ENCODE assay signal across 8 cellular contexts in the genomic region with DNA sequence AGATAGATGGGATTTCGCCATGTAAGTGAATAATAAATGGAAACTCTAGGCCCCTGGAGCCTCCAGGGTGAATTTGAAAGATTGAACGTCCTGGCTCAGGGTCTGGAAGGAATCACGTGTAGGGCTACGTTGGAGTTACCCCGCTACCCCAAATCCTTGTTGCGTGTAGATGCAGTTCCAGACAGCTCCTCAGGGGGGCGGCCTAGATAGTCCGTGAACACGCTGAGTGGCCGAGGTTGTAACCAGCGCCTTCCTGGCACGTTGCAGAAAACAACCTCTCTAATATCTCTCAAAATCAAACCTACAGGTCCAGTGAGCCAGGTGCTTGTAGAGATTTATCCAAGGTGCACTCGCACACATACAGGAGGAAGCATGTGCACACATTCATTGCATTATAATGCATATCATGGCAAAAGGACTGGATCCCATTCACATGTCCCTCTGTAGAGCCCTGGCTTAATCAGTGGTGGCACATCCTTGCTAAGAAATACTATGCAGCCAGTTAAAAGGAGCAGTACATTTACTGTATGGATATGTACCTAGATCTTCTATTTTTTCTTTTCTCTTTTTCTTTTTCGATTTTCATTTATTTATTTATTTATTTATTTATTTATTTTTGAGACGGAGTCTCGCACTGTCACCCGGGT. TPM values are rescaled to one million over a fixed set of nuclear protein-coding genes. Genes with fewer than 3 reads are reported as not detected.
DNase-seq lines count a peak whose midpoint lies in the region; ATAC-seq, FAIRE-seq and TF ChIP-seq lines count a peak whose summit lies in the region.

No MANE protein-coding gene starts in this region.

- ATAC-seq in psoas muscle (no peak), aorta (ENCODE audit: low FRiP score) (peak; percentile 53), GM18502 (IDR thresholded peaks at IDR 0.05; ENCODE audit: poor library complexity, unreplicated experiment) (no peak)

- DNase-seq in AG08395 (ENCODE audit: low spot score) = peak; percentile 65
- DNase-seq in H54 (ENCODE audit: insufficient read length, low spot score) = peak; percentile 67
- peak; percentile 40 for DNase-seq in SHP77 treated with DMSO at 0.1 percent for 48 hours (lab: John Stamatoyannopoulos, UW)
- peak; percentile 73 for DNase-seq in activated effector memory CD4-positive, alpha-beta T cell treated with Interleukin-2 at 50 U/mL for 16 hours
- DNase-seq in head of caudate nucleus = peak; percentile 50 to 92 (median 77)
- peak; percentile 75 to 88 for DNase-seq in psoas muscle
- DNase-seq in aorta = peak; percentile 85 to 92

- no peak overlapping the region for H3K4me3 ChIP-seq in psoas muscle
- H3K4me3 ChIP-seq in aorta (ENCODE audit: low read length in 2 of 2) = no peak overlapping the region

- intact Hi-C loops in head of caudate nucleus (cut with DNase I) = no loop called here
- intact Hi-C loops in psoas muscle (cut with DNase I) = loop anchor here in 1 of 2 donors (5.0 kb wide), 1 partner anchor 37 kb away; a partner anchor contains a TSS
- intact Hi-C loops in aorta (cut with DNase I) = no loop called here

- TF ChIP-seq CTCF in psoas muscle (IDR thresholded peaks at IDR 0.05) = peak; percentile 74

- H3K9me3 ChIP-seq in psoas muscle (no peaks in the 10 kb centered on the region), aorta (ENCODE audit: control insufficient read depth, low read length) (no peaks in the 10 kb centered on the region)

- H3K36me3 ChIP-seq in psoas muscle (ENCODE audit: insufficient read depth in 1 of 2, low read depth in 1 of 2) = no peaks in the 10 kb centered on the region
- no peaks in the 10 kb centered on the region for H3K36me3 ChIP-seq in aorta (ENCODE audit: control insufficient read depth in 1 of 2, insufficient read depth in 2 of 2, low read length in 1 of 2)

- no peak for FAIRE-seq in H54 (lab: Jason Lieb, UNC)

- no peak for TF ChIP-seq POLR2A in H54 (IDR thresholded peaks at IDR 0.05; ENCODE audit: low read depth, low read length)

- no peak overlapping the region for H3K27ac ChIP-seq in psoas muscle
- no peak overlapping the region for H3K27ac ChIP-seq in aorta (ENCODE audit: low read depth in 1 of 2, low read length in 2 of 2)

- H3K27me3 ChIP-seq in psoas muscle (ENCODE audit: insufficient read depth in 3 of 3, low read length in 2 of 3) (peaks cover 0 to 14% (median 0%) of the 10 kb centered on the region in 3 donors), aorta (ENCODE audit: control insufficient read depth in 1 of 2, insufficient read depth in 2 of 2, low read length in 1 of 2) (no peaks in the 10 kb centered on the region)

- H3K4me1 ChIP-seq in psoas muscle (peaks cover 5% of the 10 kb centered on the region), aorta (ENCODE audit: control insufficient read depth in 1 of 2, insufficient read depth in 2 of 2, low read length in 2 of 2) (no peaks in the 10 kb centered on the region)

- 32 to 34% (median 34%) methylated on average over 17 of the region's 17 CpGs for WGBS in psoas muscle, 3 donors
- WGBS in aorta, 2 donors = 30 to 31% methylated on average over 17 of the region's 17 CpGs

RNA-seq across cellular contexts. Expression of a gene that starts 2.5 kb away (rescaled TPM):
- 100 to 1,000 TPM; 109 to 208 (median 169) TPM for total RNA-seq in psoas muscle
- polyA plus RNA-seq in psoas muscle = 100 to 1,000 TPM; 154 to 242 (median 205) TPM
- 10 to 100 TPM; 43.6 to 62.8 TPM for total RNA-seq in aorta
- 10 to 100 TPM; 30.9 to 56.2 TPM for polyA plus RNA-seq in aorta

RNA-seq across cellular contexts. Expression of a gene that starts 11.5 kb away (rescaled TPM):
- total RNA-seq in psoas muscle (under 1 TPM; 0.15 to 0.30 (median 0.17) TPM), aorta (under 1 TPM; 0.39 to 0.99 TPM)
- polyA plus RNA-seq in psoas muscle (under 1 TPM; 0.07 to 0.12 (median 0.08) TPM), aorta (1 to 10 TPM; 1.3 to 1.6 TPM)

RNA-seq across cellular contexts. Expression of a gene that starts 38.0 kb away (rescaled TPM):
- total RNA-seq in psoas muscle = 10 to 100 TPM; 42.5 to 71.8 (median 60.8) TPM
- polyA plus RNA-seq in psoas muscle = 10 to 100 TPM; 49.3 to 95.7 (median 72.8) TPM
- 10 to 100 TPM; 14.0 to 17.2 TPM for total RNA-seq in aorta
- 10 to 100 TPM; 17.7 to 42.6 TPM for polyA plus RNA-seq in aorta
